Comparison of ENCODE assay signal across 7 cellular contexts in the genomic region with DNA sequence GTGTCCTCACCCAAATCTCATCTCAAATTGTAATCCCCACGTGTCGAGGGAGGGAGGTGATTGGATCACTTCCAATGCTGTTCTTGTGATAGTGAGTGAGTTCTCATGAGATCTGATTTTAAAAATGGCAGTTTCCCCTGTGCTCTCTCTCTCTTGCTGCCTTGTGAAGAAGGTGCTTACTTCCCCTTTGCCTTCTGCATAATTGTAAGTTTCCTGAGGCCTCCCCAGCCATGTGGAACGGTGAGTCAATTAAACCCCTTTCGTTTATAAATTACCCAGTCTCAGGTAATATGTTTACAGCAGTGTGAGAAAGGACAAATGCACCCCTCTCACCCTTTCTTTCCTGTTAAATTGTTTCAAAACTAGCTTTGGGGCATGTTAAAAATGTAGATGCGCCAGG.
DNase-seq lines count a peak whose midpoint lies in the region; ATAC-seq and FAIRE-seq lines count a peak whose summit lies in the region.
"Not testable (repeated sequence)": the region's sequence is repeated elsewhere in the genome, so short reads cannot be mapped to it uniquely, and the experiment has no call there.

No MANE protein-coding gene starts in this region.

- not testable (repeated sequence) for H3K9me3 Mint-ChIP-seq in memory B cell

- not testable (repeated sequence) for H3K27ac Mint-ChIP-seq in memory B cell

- ATAC-seq in GM18867 (IDR thresholded peaks at IDR 0.05; ENCODE audit: unreplicated experiment) = peak; percentile 67
- peak; percentile 67 for ATAC-seq in GM21526 (IDR thresholded peaks at IDR 0.05; ENCODE audit: low FRiP score, unreplicated experiment)
- ATAC-seq in HG03064 (IDR thresholded peaks at IDR 0.05; ENCODE audit: low read depth, unreplicated experiment) = peak; percentile 65
- peak; percentile 66 for ATAC-seq in HG03571 (IDR thresholded peaks at IDR 0.05; ENCODE audit: unreplicated experiment)
- peak; percentile 78 for ATAC-seq in memory B cell (ENCODE audit: low read depth)

- not testable (repeated sequence) for H3K4me3 Mint-ChIP-seq in memory B cell

- not testable (repeated sequence) for H3K36me3 Mint-ChIP-seq in memory B cell

- peak; percentile 97 for FAIRE-seq in GM18507 (lab: Jason Lieb, UNC)
- FAIRE-seq in GM19239 (lab: Jason Lieb, UNC) = peak; percentile 82

- not testable (repeated sequence) for H3K4me1 Mint-ChIP-seq in memory B cell

- H3K27me3 Mint-ChIP-seq in memory B cell = not testable (repeated sequence)

- DNase-seq in GM18507 (ENCODE audit: extremely low spot score, insufficient read length, low read depth); GM19239 (ENCODE audit: insufficient read length, low spot score): not testable (repeated sequence)
- peak in 1 of 2 donors; percentile 11 for DNase-seq in memory B cell (ENCODE audit: low spot score in 2 of 2)
